In genomic region chr1:177948336-177948972, GRCh38 we compare ENCODE assay signal across 8 cellular contexts. TPM values are rescaled to one million over a fixed set of nuclear protein-coding genes. Genes with fewer than 3 reads are reported as not detected.
DNase-seq lines count a peak whose midpoint lies in the region; ATAC-seq and TF ChIP-seq lines count a peak whose summit lies in the region.

No MANE protein-coding gene starts in this region.

- H3K4me1 Mint-ChIP-seq in glutamatergic neuron (ENCODE audit: low read depth, unreplicated experiment) = peaks cover 14% of the 10 kb centered on the region
- H3K4me1 Mint-ChIP-seq in progenitor cell of endocrine pancreas (ENCODE audit: low read depth) = peaks cover 5% of the 10 kb centered on the region

- peak; percentile 80 for ATAC-seq in GM18909 (IDR thresholded peaks at IDR 0.05; ENCODE audit: poor library complexity, unreplicated experiment)
- peak; percentile 82 for ATAC-seq in HG03097 (IDR thresholded peaks at IDR 0.05; ENCODE audit: low FRiP score, unreplicated experiment)

- H3K27ac Mint-ChIP-seq in glutamatergic neuron (ENCODE audit: unreplicated experiment) (no peak overlapping the region), progenitor cell of endocrine pancreas (no peak overlapping the region)

- H3K4me3 ChIP-seq in WI38 (ENCODE audit: low read depth, low read length) = no peak overlapping the region

- in situ Hi-C loops in Caki2 (cut with HindIII; ENCODE audit: low pct_unique_long_range_greater_than_20kb, low sequenced_read_pairs) = no loop called here

- H3K36me3 Mint-ChIP-seq in glutamatergic neuron (ENCODE audit: unreplicated experiment) = no peaks in the 10 kb centered on the region
- no peaks in the 10 kb centered on the region for H3K36me3 Mint-ChIP-seq in progenitor cell of endocrine pancreas (ENCODE audit: insufficient read depth)

- no peaks in the 10 kb centered on the region for H3K9me3 Mint-ChIP-seq in glutamatergic neuron (ENCODE audit: unreplicated experiment)
- no peaks in the 10 kb centered on the region for H3K9me3 Mint-ChIP-seq in progenitor cell of endocrine pancreas (ENCODE audit: low read depth)

- H3K4me3 Mint-ChIP-seq in glutamatergic neuron (ENCODE audit: unreplicated experiment) (no peak overlapping the region), progenitor cell of endocrine pancreas (ENCODE audit: low read depth) (no peak overlapping the region)

- DNase-seq in Caki2 (ENCODE audit: low read depth) (peak; percentile 62), NCI-H2171 (lab: John Stamatoyannopoulos, UW) (peak; percentile 35), glutamatergic neuron (peak; percentile 71), progenitor cell of endocrine pancreas (ENCODE audit: low spot score, unreplicated experiment) (peak; percentile 39)
- DNase-seq in stimulated activated naive CD4-positive, alpha-beta T cell treated with Interleukin-2 at 50 U/mL for 16 hours (lab: John Stamatoyannopoulos, UW) = no peak

- peak; percentile 92 for TF ChIP-seq CTCF in WI38 (IDR thresholded peaks at IDR 0.05; ENCODE audit: low read depth, low read length)
- TF ChIP-seq CTCF in glutamatergic neuron (IDR thresholded peaks at IDR 0.05; ENCODE audit: partially characterized antibody, unreplicated experiment) = peak; percentile 92
- TF ChIP-seq CTCF in progenitor cell of endocrine pancreas (IDR thresholded peaks at IDR 0.05; ENCODE audit: unreplicated experiment) = peak; percentile 84

- H3K27me3 Mint-ChIP-seq in glutamatergic neuron (ENCODE audit: unreplicated experiment) (peaks cover 6% of the 10 kb centered on the region), progenitor cell of endocrine pancreas (peaks cover 18% of the 10 kb centered on the region)

RNA-seq across cellular contexts. Expression of gene SEC16B, which starts 21.4 kb away (rescaled TPM):
- 4.2 and 25.5 TPM in 2 replicates for total RNA-seq in Caki2 (2014; rRNA removed; shearing (Covaris generic); ENCODE audit: low replicate concordance)
- 0.93 TPM for total RNA-seq in glutamatergic neuron (ENCODE audit: unreplicated experiment)
- total RNA-seq in progenitor cell of endocrine pancreas = 0.67 and 1.5 TPM in 2 replicates
